Comparison of ENCODE assay signal across 8 cellular contexts in genomic region chr2:62705007-62705829, GRCh38. TPM values are rescaled to one million over a fixed set of nuclear protein-coding genes. Genes with fewer than 3 reads are reported as not detected.
DNase-seq lines count a peak whose midpoint lies in the region; ATAC-seq and TF ChIP-seq lines count a peak whose summit lies in the region.

EHBP1 (plus strand) TSS chr2:62705713; CDS start chr2:62707192, 1,479 bp downstream.

- H3K27me3 ChIP-seq in lung (ENCODE audit: control insufficient read depth, insufficient read depth) = no peaks in the 10 kb centered on the region

- TF ChIP-seq CTCF in GM20000 (IDR thresholded peaks at IDR 0.05; ENCODE audit: extremely low read depth, missing control alignments) (no peak), lung (IDR thresholded peaks at IDR 0.05; ENCODE audit: control extremely low read depth, extremely low read depth) (no peak)

- H3K4me1 ChIP-seq in lung (ENCODE audit: control insufficient read depth in 2 of 2, insufficient read depth in 2 of 2, low read length in 2 of 2) = peaks cover 4 to 16% of the 10 kb centered on the region in 2 donors

- H3K36me3 ChIP-seq in lung (ENCODE audit: control insufficient read depth in 2 of 2, insufficient read depth in 2 of 2, low read length in 2 of 2) = peaks cover 0 to 2% of the 10 kb centered on the region in 2 donors

- peak within 1 kb of the TSS; percentile 85 to 87 for H3K27ac ChIP-seq in lung (ENCODE audit: low read depth in 1 of 2, low read length in 1 of 2)

- peak; percentile 99 for DNase-seq in CMK (ENCODE audit: low read depth)
- peak; percentile 99 for DNase-seq in GM20000 (ENCODE audit: low spot score)
- DNase-seq in HT-29 (ENCODE audit: low spot score) = peak; percentile 99
- DNase-seq in NOMO-1 (lab: John Stamatoyannopoulos, UW; ENCODE audit: unreplicated experiment in 2 of 2) = peak; percentile 99
- peak; percentile 97 for DNase-seq in effector CD8-positive, alpha-beta T cell (lab: John Stamatoyannopoulos, UW)
- DNase-seq in lung (ENCODE audit: low spot score) = peak; percentile 98
- peak; percentile 97 to 98 (median 97) for DNase-seq in stimulated activated CD4-positive, alpha-beta T cell treated with anti-CD3 and anti-CD28 coated beads, TNF-alpha, amount 100 ng/mL, for 4 hours (ENCODE audit: low read depth in 3 of 3)

- peak within 1 kb of the TSS; percentile 81 for H3K4me3 ChIP-seq in lung

- no peaks in the 10 kb centered on the region for H3K9me3 ChIP-seq in lung (ENCODE audit: control insufficient read depth in 2 of 2, insufficient read depth in 1 of 2, low read length in 1 of 2)

- CTCF ChIA-PET in activated CD8-positive, alpha-beta memory T cell treated with anti-CD3 and anti-CD28 coated beads for 36 hours (lab: Charles Lee) = interaction anchor here (0.6 to 1.2 kb wide), 3 partner anchors 52 to 248 kb away, joined by 3 read pairs; no protein-coding TSS in a partner anchor

- POLR2A ChIA-PET in activated CD8-positive, alpha-beta memory T cell treated with anti-CD3 and anti-CD28 coated beads for 36 hours (lab: Charles Lee) = interaction anchor here (0.6 kb wide), 1 partner anchor 45 kb away, joined by 5 read pairs; no protein-coding TSS in a partner anchor

- peak; percentile 98 for ATAC-seq in lung (ENCODE audit: insufficient read depth, low FRiP score)

- WGBS in lung, 2 donors = 0 to 1% methylated on average over 43 to 45 of the region's 45 CpGs

RNA-seq across cellular contexts. Expression of gene EHBP1, which starts in this region (rescaled TPM):
- 14.2 and 25.2 TPM in 2 replicates for total RNA-seq in HT-29 (2014; rRNA removed; shearing (Covaris generic))
- 10 to 100 TPM; 23.4 to 27.9 TPM for total RNA-seq in activated CD8-positive, alpha-beta memory T cell treated with anti-CD3 and anti-CD28 coated beads for 36 hours
- total RNA-seq in lung = 10 to 100 TPM; 33.7 to 83.2 TPM
- polyA plus RNA-seq in lung = 10 to 100 TPM in 1 of 2 donors, 1 to 10 TPM in 1; 7.9 to 11.7 TPM

Comparison
In these comparisons a context has a peak if more than half of its experiments do, and no peak if none do; other contexts are left out.
1. Peak in every context shown above with its lines: DNase-seq, ATAC-seq, H3K4me3 ChIP-seq and H3K27ac ChIP-seq.